2 cellular contexts compared by ENCODE assay signal in genomic region chr9:94169978-94170377, GRCh38.
TF ChIP-seq lines count a peak whose summit lies in the region.

No MANE protein-coding gene starts in this region.

TF ChIP-seq in SK-N-SH, 30 proteins besides CTCF, POLR2A, EP300 and RAD21 (continued from another document):
- TF ChIP-seq ELF1 (IDR thresholded peaks at IDR 0.05): no peak

TF ChIP-seq in SK-N-SH treated with all-trans-retinoic acid at 6 μM for 48 hours, 23 proteins besides CTCF, POLR2A, EP300 and RAD21 (continued from another document):
- TF ChIP-seq, protein P1, sequence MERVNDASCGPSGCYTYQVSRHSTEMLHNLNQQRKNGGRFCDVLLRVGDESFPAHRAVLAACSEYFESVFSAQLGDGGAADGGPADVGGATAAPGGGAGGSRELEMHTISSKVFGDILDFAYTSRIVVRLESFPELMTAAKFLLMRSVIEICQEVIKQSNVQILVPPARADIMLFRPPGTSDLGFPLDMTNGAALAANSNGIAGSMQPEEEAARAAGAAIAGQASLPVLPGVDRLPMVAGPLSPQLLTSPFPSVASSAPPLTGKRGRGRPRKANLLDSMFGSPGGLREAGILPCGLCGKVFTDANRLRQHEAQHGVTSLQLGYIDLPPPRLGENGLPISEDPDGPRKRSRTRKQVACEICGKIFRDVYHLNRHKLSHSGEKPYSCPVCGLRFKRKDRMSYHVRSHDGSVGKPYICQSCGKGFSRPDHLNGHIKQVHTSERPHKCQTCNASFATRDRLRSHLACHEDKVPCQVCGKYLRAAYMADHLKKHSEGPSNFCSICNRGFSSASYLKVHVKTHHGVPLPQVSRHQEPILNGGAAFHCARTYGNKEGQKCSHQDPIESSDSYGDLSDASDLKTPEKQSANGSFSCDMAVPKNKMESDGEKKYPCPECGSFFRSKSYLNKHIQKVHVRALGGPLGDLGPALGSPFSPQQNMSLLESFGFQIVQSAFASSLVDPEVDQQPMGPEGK (CRISPR knock-in tag; IDR thresholded peaks at IDR 0.05; ENCODE audit: borderline replicate concordance): no peak
